Comparison of ENCODE assay signal across 14 cellular contexts in the genomic region with DNA sequence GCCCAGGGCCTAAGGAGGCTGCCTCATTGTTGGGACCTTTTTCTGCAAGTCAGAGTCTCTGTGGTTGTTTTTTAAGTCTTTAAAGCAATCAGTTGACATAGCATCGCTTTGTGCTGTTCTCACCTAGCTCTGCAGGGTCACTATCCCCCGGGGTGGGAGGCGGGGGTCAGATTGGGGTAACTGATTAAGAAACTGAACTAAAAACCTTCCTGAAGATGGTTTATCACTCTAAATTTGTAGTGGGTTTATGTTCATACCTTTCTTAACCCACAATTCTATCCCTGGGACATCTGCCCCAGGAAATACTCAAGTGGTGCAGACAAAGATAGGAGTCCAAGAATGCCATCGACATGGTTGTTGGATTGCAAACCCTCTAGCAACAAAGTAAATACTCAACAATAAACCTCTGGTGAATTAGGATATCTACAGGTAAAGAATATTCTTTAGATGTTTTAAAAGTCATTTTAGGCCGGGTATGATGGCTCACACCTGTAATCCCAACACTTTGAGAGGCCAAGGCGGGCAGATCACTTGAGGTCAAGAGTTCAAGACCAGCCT.
"Had no signal": no experiment of that assay in that cellular context is flagged by ENCODE, and none has a peak within 500 bp of the region (broad histone marks: within the 10 kb centered on the region; RNA-seq: fewer than 3 reads in every experiment).

No MANE protein-coding gene starts in this region.

- H3K9me3 ChIP-seq: pancreas had no signal

- H3K9me3 Mint-ChIP-seq: activated CD4-positive, alpha-beta memory T cell treated with anti-CD3 and anti-CD28 coated beads for 36 hours; activated naive CD4-positive, alpha-beta T cell treated with anti-CD3 and anti-CD28 coated beads, Interleukin-2, amount 50 U/mL, for 72 hours; activated T-cell treated with anti-CD3 and anti-CD28 coated beads, Interleukin-2, amount 50 U/mL, for 4 hours; dendritic cell treated with granulocyte-macrophage colony-stimulating factor and Interleukin-4, amounts not matched to agents 40 ng/mL and 50 ng/mL, for 4 days; neural crest cell; stimulated activated naive B cell treated with anti-CD40 and anti-IgM and Interleukin-4, amounts not matched to agents 10 μg/mL and 1 μg/mL and 100 μg/mL, for 72 hours; T-helper 2 cell treated with Interferon-gamma antibody and Interleukin-4, amounts not matched to agents 5 μg/mL and 100 μg/mL, for 36 hours had no signal

- H3K36me3 ChIP-seq: pancreas had no signal

- H3K4me3 Mint-ChIP-seq: activated CD4-positive, alpha-beta memory T cell treated with anti-CD3 and anti-CD28 coated beads for 36 hours; activated T-cell treated with anti-CD3 and anti-CD28 coated beads, Interleukin-2, amount 50 U/mL, for 4 hours; brain; dendritic cell treated with granulocyte-macrophage colony-stimulating factor and Interleukin-4, amounts not matched to agents 40 ng/mL and 50 ng/mL, for 4 days; neural crest cell; stimulated activated naive B cell treated with anti-CD40 and anti-IgM and Interleukin-4, amounts not matched to agents 10 μg/mL and 1 μg/mL and 100 μg/mL, for 72 hours; T-helper 2 cell treated with Interferon-gamma antibody and Interleukin-4, amounts not matched to agents 5 μg/mL and 100 μg/mL, for 36 hours had no signal

- H3K27me3 ChIP-seq: pancreas had no signal

- ATAC-seq: activated naive CD4-positive, alpha-beta T cell treated with anti-CD3 and anti-CD28 coated beads, Interleukin-2, amount 50 U/mL, for 72 hours; activated T-cell treated with anti-CD3 and anti-CD28 coated beads, Interleukin-2, amount 50 U/mL, for 4 hours; pancreas; stimulated activated naive B cell treated with anti-CD40 and anti-IgM and Interleukin-4, amounts not matched to agents 10 μg/mL and 1 μg/mL and 100 μg/mL, for 72 hours had no signal

- DNase-seq: activated CD4-positive, alpha-beta memory T cell treated with anti-CD3 and anti-CD28 coated beads for 36 hours; activated effector memory CD4-positive, alpha-beta T cell treated with anti-CD3 and anti-CD28 coated beads, Interleukin-2, amount 50 U/mL, for 16 hours; activated T-cell treated with anti-CD3 and anti-CD28 coated beads, Interleukin-2, amount 50 U/mL, for 4 hours; amniotic stem cell; cerebellar nuclear complex; erythroblast; pancreas; stimulated activated naive B cell treated with anti-CD40 and anti-IgM and Interleukin-4, amounts not matched to agents 10 μg/mL and 1 μg/mL and 100 μg/mL, for 72 hours had no signal

- H3K27ac ChIP-seq: skin epidermis had no signal

- H3K27me3 Mint-ChIP-seq: activated CD4-positive, alpha-beta memory T cell treated with anti-CD3 and anti-CD28 coated beads for 36 hours; dendritic cell treated with granulocyte-macrophage colony-stimulating factor and Interleukin-4, amounts not matched to agents 40 ng/mL and 50 ng/mL, for 4 days; stimulated activated naive B cell treated with anti-CD40 and anti-IgM and Interleukin-4, amounts not matched to agents 10 μg/mL and 1 μg/mL and 100 μg/mL, for 72 hours had no signal

- H3K36me3 Mint-ChIP-seq: activated CD4-positive, alpha-beta memory T cell treated with anti-CD3 and anti-CD28 coated beads for 36 hours; activated naive CD4-positive, alpha-beta T cell treated with anti-CD3 and anti-CD28 coated beads, Interleukin-2, amount 50 U/mL, for 72 hours; brain; stimulated activated naive B cell treated with anti-CD40 and anti-IgM and Interleukin-4, amounts not matched to agents 10 μg/mL and 1 μg/mL and 100 μg/mL, for 72 hours had no signal

- H3K4me1 Mint-ChIP-seq: brain; neural crest cell; stimulated activated naive B cell treated with anti-CD40 and anti-IgM and Interleukin-4, amounts not matched to agents 10 μg/mL and 1 μg/mL and 100 μg/mL, for 72 hours had no signal

- H3K4me3 ChIP-seq: pancreas, skin epidermis had no signal

- H3K27ac Mint-ChIP-seq: activated CD4-positive, alpha-beta memory T cell treated with anti-CD3 and anti-CD28 coated beads for 36 hours; activated naive CD4-positive, alpha-beta T cell treated with anti-CD3 and anti-CD28 coated beads, Interleukin-2, amount 50 U/mL, for 72 hours; dendritic cell treated with granulocyte-macrophage colony-stimulating factor and Interleukin-4, amounts not matched to agents 40 ng/mL and 50 ng/mL, for 4 days; stimulated activated naive B cell treated with anti-CD40 and anti-IgM and Interleukin-4, amounts not matched to agents 10 μg/mL and 1 μg/mL and 100 μg/mL, for 72 hours; T-helper 2 cell treated with Interferon-gamma antibody and Interleukin-4, amounts not matched to agents 5 μg/mL and 100 μg/mL, for 36 hours had no signal
